2 cellular contexts compared by ENCODE assay signal in genomic region chr4:61493470-61493869, GRCh38.
TF ChIP-seq lines count a peak whose summit lies in the region.

No MANE protein-coding gene starts in this region.

TF ChIP-seq in GM23338, 12 proteins besides CTCF, POLR2A, EP300 and RAD21 (continued from another document):
- TF ChIP-seq, protein P1, sequence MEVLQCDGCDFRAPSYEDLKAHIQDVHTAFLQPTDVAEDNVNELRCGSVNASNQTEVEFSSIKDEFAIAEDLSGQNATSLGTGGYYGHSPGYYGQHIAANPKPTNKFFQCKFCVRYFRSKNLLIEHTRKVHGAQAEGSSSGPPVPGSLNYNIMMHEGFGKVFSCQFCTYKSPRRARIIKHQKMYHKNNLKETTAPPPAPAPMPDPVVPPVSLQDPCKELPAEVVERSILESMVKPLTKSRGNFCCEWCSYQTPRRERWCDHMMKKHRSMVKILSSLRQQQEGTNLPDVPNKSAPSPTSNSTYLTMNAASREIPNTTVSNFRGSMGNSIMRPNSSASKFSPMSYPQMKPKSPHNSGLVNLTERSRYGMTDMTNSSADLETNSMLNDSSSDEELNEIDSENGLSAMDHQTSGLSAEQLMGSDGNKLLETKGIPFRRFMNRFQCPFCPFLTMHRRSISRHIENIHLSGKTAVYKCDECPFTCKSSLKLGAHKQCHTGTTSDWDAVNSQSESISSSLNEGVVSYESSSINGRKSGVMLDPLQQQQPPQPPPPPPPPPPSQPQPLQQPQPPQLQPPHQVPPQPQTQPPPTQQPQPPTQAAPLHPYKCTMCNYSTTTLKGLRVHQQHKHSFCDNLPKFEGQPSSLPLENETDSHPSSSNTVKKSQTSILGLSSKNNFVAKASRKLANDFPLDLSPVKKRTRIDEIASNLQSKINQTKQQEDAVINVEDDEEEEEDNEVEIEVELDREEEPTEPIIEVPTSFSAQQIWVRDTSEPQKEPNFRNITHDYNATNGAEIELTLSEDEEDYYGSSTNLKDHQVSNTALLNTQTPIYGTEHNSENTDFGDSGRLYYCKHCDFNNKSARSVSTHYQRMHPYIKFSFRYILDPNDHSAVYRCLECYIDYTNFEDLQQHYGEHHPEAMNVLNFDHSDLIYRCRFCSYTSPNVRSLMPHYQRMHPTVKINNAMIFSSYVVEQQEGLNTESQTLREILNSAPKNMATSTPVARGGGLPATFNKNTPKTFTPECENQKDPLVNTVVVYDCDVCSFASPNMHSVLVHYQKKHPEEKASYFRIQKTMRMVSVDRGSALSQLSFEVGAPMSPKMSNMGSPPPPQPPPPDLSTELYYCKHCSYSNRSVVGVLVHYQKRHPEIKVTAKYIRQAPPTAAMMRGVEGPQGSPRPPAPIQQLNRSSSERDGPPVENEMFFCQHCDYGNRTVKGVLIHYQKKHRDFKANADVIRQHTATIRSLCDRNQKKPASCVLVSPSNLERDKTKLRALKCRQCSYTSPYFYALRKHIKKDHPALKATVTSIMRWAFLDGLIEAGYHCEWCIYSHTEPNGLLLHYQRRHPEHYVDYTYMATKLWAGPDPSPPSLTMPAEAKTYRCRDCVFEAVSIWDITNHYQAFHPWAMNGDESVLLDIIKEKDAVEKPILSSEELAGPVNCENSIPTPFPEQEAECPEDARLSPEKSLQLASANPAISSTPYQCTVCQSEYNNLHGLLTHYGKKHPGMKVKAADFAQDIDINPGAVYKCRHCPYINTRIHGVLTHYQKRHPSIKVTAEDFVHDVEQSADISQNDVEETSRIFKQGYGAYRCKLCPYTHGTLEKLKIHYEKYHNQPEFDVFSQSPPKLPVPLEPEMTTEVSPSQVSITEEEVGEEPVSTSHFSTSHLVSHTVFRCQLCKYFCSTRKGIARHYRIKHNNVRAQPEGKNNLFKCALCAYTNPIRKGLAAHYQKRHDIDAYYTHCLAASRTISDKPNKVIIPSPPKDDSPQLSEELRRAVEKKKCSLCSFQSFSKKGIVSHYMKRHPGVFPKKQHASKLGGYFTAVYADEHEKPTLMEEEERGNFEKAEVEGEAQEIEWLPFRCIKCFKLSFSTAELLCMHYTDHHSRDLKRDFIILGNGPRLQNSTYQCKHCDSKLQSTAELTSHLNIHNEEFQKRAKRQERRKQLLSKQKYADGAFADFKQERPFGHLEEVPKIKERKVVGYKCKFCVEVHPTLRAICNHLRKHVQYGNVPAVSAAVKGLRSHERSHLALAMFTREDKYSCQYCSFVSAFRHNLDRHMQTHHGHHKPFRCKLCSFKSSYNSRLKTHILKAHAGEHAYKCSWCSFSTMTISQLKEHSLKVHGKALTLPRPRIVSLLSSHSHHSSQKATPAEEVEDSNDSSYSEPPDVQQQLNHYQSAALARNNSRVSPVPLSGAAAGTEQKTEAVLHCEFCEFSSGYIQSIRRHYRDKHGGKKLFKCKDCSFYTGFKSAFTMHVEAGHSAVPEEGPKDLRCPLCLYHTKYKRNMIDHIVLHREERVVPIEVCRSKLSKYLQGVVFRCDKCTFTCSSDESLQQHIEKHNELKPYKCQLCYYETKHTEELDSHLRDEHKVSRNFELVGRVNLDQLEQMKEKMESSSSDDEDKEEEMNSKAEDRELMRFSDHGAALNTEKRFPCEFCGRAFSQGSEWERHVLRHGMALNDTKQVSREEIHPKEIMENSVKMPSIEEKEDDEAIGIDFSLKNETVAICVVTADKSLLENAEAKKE (CRISPR knock-in tag; IDR thresholded peaks at IDR 0.05), result 0 out of 2 replicates have a peak, but pooled peaks have one; percentile 54
- TF ChIP-seq STAT1 (IDR thresholded peaks at IDR 0.05; ENCODE audit: unreplicated experiment) (no peak), ZNF331 (CRISPR knock-in tag; IDR thresholded peaks at IDR 0.05; ENCODE audit: low read depth) (no peak)

TF ChIP-seq in WTC11, 78 proteins besides CTCF, POLR2A, EP300 and RAD21 (continued from another document):
- TF ChIP-seq, protein P2, sequence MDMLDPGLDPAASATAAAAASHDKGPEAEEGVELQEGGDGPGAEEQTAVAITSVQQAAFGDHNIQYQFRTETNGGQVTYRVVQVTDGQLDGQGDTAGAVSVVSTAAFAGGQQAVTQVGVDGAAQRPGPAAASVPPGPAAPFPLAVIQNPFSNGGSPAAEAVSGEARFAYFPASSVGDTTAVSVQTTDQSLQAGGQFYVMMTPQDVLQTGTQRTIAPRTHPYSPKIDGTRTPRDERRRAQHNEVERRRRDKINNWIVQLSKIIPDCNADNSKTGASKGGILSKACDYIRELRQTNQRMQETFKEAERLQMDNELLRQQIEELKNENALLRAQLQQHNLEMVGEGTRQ (CRISPR knock-in tag; IDR thresholded peaks at IDR 0.05), result no peak
- TF ChIP-seq, protein P3, sequence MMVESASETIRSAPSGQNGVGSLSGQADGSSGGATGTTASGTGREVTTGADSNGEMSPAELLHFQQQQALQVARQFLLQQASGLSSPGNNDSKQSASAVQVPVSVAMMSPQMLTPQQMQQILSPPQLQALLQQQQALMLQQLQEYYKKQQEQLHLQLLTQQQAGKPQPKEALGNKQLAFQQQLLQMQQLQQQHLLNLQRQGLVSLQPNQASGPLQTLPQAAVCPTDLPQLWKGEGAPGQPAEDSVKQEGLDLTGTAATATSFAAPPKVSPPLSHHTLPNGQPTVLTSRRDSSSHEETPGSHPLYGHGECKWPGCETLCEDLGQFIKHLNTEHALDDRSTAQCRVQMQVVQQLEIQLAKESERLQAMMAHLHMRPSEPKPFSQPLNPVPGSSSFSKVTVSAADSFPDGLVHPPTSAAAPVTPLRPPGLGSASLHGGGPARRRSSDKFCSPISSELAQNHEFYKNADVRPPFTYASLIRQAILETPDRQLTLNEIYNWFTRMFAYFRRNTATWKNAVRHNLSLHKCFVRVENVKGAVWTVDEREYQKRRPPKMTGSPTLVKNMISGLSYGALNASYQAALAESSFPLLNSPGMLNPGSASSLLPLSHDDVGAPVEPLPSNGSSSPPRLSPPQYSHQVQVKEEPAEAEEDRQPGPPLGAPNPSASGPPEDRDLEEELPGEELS (CRISPR knock-in tag; IDR thresholded peaks at IDR 0.05), result no peak
- TF ChIP-seq NR3C1 (CRISPR knock-in tag; conservative IDR thresholded peaks at IDR 0.05; ENCODE audit: low read depth), result no peak
- TF ChIP-seq, protein P4, sequence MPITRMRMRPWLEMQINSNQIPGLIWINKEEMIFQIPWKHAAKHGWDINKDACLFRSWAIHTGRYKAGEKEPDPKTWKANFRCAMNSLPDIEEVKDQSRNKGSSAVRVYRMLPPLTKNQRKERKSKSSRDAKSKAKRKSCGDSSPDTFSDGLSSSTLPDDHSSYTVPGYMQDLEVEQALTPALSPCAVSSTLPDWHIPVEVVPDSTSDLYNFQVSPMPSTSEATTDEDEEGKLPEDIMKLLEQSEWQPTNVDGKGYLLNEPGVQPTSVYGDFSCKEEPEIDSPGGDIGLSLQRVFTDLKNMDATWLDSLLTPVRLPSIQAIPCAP (CRISPR knock-in tag; IDR thresholded peaks at IDR 0.05), result no peak
- no peak for TF ChIP-seq ZNF416 (CRISPR knock-in tag; IDR thresholded peaks at IDR 0.05)
- no peak for TF ChIP-seq MXD4 (CRISPR knock-in tag; IDR thresholded peaks at IDR 0.05; ENCODE audit: borderline replicate concordance)
- TF ChIP-seq ZNF671 (CRISPR knock-in tag; IDR thresholded peaks at IDR 0.05), result no peak
- TF ChIP-seq FOXP1 (CRISPR knock-in tag; IDR thresholded peaks at IDR 0.05; ENCODE audit: borderline replicate concordance), result no peak
